Comparison of ENCODE assay signal across 18 cellular contexts in the genomic region with DNA sequence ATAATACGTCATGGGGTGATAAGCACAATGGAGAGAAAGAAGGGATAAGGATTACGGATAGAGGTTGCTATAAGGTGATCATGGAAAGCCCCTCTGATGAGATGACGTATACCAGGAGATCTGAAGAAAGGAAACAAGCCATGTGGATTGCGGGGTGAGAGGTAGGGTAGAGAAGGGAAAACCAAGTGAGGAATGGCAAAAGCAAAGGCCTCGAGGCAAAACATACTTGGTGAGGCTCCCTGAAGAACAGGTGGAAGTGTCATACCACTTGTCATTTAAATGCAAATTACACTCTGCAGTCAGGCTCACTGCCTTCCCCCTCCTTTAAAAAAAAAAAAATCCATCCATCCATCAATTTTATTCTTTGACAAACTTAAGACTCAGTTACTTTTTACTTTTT.
"Had no signal": no experiment of that assay in that cellular context is flagged by ENCODE, and none has a peak within 500 bp of the region (broad histone marks: within the 10 kb centered on the region; RNA-seq: fewer than 3 reads in every experiment).

No MANE protein-coding gene starts in this region.

- ATAC-seq: lower lobe of right lung; stimulated activated naive CD8-positive, alpha-beta T cell treated with anti-CD3 and anti-CD28 coated beads, Interleukin-15, Interleukin-2, amounts not matched to agents 100 U/mL and 50 U/mL, for 24 hours had no signal

- H3K4me3 Mint-ChIP-seq: activated naive CD8-positive, alpha-beta T cell treated with anti-CD3 and anti-CD28 coated beads for 36 hours; dendritic cell treated with granulocyte-macrophage colony-stimulating factor and Interleukin-4, amounts not matched to agents 40 ng/mL and 50 ng/mL, for 4 days; mesothelial cell of epicardium; nephron progenitor cell had no signal

- H3K27me3 Mint-ChIP-seq: activated naive CD8-positive, alpha-beta T cell treated with anti-CD3 and anti-CD28 coated beads for 36 hours; dendritic cell treated with granulocyte-macrophage colony-stimulating factor and Interleukin-4, amounts not matched to agents 40 ng/mL and 50 ng/mL, for 4 days had no signal

- H3K36me3 ChIP-seq: esophagus muscularis mucosa, heart right ventricle, lower lobe of right lung, tibial nerve had no signal

- H3K27ac ChIP-seq: esophagus muscularis mucosa, heart right ventricle, lower lobe of right lung, tibial nerve had no signal

- DNase-seq: activated CD4-positive, alpha-beta T cell treated with anti-CD3 and anti-CD28 coated beads for 1 hour; activated CD8-positive, alpha-beta memory T cell treated with anti-CD3 and anti-CD28 coated beads for 24 hours; activated CD8-positive, alpha-beta memory T cell treated with anti-CD3 and anti-CD28 coated beads, Interleukin-2, amount 50 U/mL, for 48 hours; activated naive CD4-positive, alpha-beta T cell; activated naive CD8-positive, alpha-beta T cell treated with anti-CD3 and anti-CD28 coated beads for 36 hours; amniotic stem cell; effector CD8-positive, alpha-beta T cell; heart right ventricle; islet precursor cell; lower lobe of right lung; nephron progenitor cell; nucleus accumbens; stimulated activated CD4-positive, alpha-beta T cell treated with anti-CD3 and anti-CD28 coated beads, Interleukin-2, amount 100 ng/mL, for 24 hours; stimulated activated naive CD8-positive, alpha-beta T cell treated with anti-CD3 and anti-CD28 coated beads, Interleukin-15, Interleukin-2, amounts not matched to agents 100 U/mL and 50 U/mL, for 24 hours had no signal

- H3K9me3 ChIP-seq: esophagus muscularis mucosa, heart right ventricle, lower lobe of right lung, tibial nerve had no signal

- H3K27me3 ChIP-seq: esophagus muscularis mucosa, heart right ventricle, tibial nerve had no signal

- H3K27ac Mint-ChIP-seq: activated naive CD8-positive, alpha-beta T cell treated with anti-CD3 and anti-CD28 coated beads for 36 hours; dendritic cell treated with granulocyte-macrophage colony-stimulating factor and Interleukin-4, amounts not matched to agents 40 ng/mL and 50 ng/mL, for 4 days had no signal

- H3K9me3 Mint-ChIP-seq: activated naive CD8-positive, alpha-beta T cell treated with anti-CD3 and anti-CD28 coated beads for 36 hours; mesothelial cell of epicardium; nephron progenitor cell had no signal

- H3K4me3 ChIP-seq: esophagus muscularis mucosa, heart right ventricle, lower lobe of right lung, tibial nerve had no signal

- H3K36me3 Mint-ChIP-seq: mesothelial cell of epicardium had no signal
